Comparison of ENCODE assay signal across 20 cellular contexts in the genomic region with DNA sequence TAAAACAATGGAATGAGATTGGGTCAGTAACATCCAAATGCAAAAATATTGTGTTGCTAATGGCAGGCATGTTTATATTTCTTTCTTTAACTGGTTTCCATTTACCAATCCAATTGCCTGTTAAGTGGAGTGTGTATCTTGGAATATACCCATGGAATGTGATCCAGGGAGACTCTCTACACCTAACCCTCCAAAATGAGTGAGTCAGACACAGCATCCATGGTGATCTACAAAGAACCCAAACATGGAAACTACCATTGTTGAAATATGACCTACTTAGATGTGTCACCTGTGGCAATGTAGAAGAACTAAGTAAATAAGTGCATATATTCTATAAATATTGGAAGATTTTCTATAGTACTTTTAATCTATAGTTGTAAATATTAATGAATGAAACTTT.
A peak's percentile ranks its signal among the peaks of the same experiment; 100 is the strongest.
DNase-seq lines count a peak whose midpoint lies in the region; ATAC-seq, FAIRE-seq and TF ChIP-seq lines count a peak whose summit lies in the region.
"Had no signal": no experiment of that assay in that cellular context is flagged by ENCODE, and none has a peak within 500 bp of the region (broad histone marks: within the 10 kb centered on the region; RNA-seq: fewer than 3 reads in every experiment).

No MANE protein-coding gene starts in this region.

- in situ Hi-C loops in HepG2 (cut with HindIII; ENCODE audit: extremely low pct_ligation_motif_present, low pct_unique_long_range_greater_than_20kb), result loop anchor here (10.0 kb wide), 1 partner anchor 110 kb away; no protein-coding TSS in a partner anchor

- H3K4me1 ChIP-seq in HepG2 (ENCODE audit: insufficient read depth, low read length) (no peaks in the 10 kb centered on the region), right lobe of liver (no peaks in the 10 kb centered on the region), PC-3 (ENCODE audit: insufficient read depth, low read length) (peaks cover 14% of the 10 kb centered on the region), upper lobe of right lung (no peaks in the 10 kb centered on the region)
- H3K4me1 ChIP-seq: ascending aorta had no signal

- BruUV-seq in HepG2 (replicated peaks; lab: Mats Ljungman, UMichigan) (no TSS peak), PC-3 (replicated peaks; lab: Mats Ljungman, UMichigan) (no TSS peak)

- no peak for TF ChIP-seq RAD21 in HepG2 (CRISPR knock-in tag; IDR thresholded peaks at IDR 0.05)

- intact Hi-C loops in HepG2 (cut with micrococcal nuclease; ENCODE audit: unreplicated experiment) (no loop called here), right lobe of liver (cut with DNase I) (no loop called here), PC-3 (cut with micrococcal nuclease) (no loop called here), upper lobe of right lung (cut with DNase I) (no loop called here), sciatic nerve (cut with DNase I) (no loop called here)

- no peak overlapping the region for H3K9ac ChIP-seq in HepG2 (ENCODE audit: insufficient read depth, low read depth, low read length)
- no peak overlapping the region for H3K9ac ChIP-seq in PC-3 (ENCODE audit: low read length)

- H3K4me3 ChIP-seq in HepG2 (replicated peaks in 1 of 3; ENCODE audit: insufficient read depth in 1 of 3, low read depth in 2 of 3, low read length in 3 of 3), result no peak overlapping the region
- no peak overlapping the region for H3K4me3 ChIP-seq in right lobe of liver
- H3K4me3 ChIP-seq in PC-3 (ENCODE audit: low read length), result no peak overlapping the region
- H3K4me3 ChIP-seq in epithelial cell of proximal tubule (ENCODE audit: low read depth, low read length), result no peak overlapping the region
- no peak overlapping the region for H3K4me3 ChIP-seq in upper lobe of right lung
- H3K4me3 ChIP-seq: ascending aorta, lung had no signal

- no peak for TF ChIP-seq CTCF in HepG2 (CRISPR knock-in tag; IDR thresholded peaks at IDR 0.05)
- no peak for TF ChIP-seq CTCF in right lobe of liver (IDR thresholded peaks at IDR 0.05)
- TF ChIP-seq CTCF in PC-3 (conservative IDR thresholded peaks at IDR 0.05; ENCODE audit: low read depth, low read length), result no peak
- TF ChIP-seq CTCF in epithelial cell of proximal tubule (conservative IDR thresholded peaks at IDR 0.05; ENCODE audit: low read depth, low read length), result no peak
- no peak for TF ChIP-seq CTCF in upper lobe of right lung (IDR thresholded peaks at IDR 0.05)

- H2AFZ ChIP-seq in HepG2 (ENCODE audit: low read length), result no peak overlapping the region
- no peak overlapping the region for H2AFZ ChIP-seq in PC-3 (ENCODE audit: low read length)

- POLR2A ChIA-PET in HepG2 (lab: Yijun Ruan, JAX), result no interaction called here
- POLR2A ChIA-PET in PC-3 (lab: Charles Lee; ENCODE audit: unreplicated experiment), result no interaction called here

- H4K20me1 ChIP-seq in HepG2 (ENCODE audit: insufficient read depth, low read length) (no peaks in the 10 kb centered on the region), PC-3 (ENCODE audit: low read length) (no peaks in the 10 kb centered on the region)

- H3K27ac ChIP-seq in HepG2 (ENCODE audit: extremely low read length, insufficient read depth, low read length), result no peak overlapping the region
- no peak overlapping the region for H3K27ac ChIP-seq in right lobe of liver
- H3K27ac ChIP-seq in PC-3 (ENCODE audit: low read length), result peak overlapping the region; percentile 69
- no peak overlapping the region for H3K27ac ChIP-seq in upper lobe of right lung
- H3K27ac ChIP-seq: ascending aorta had no signal

- H3K9me3 ChIP-seq in HepG2 (ENCODE audit: low read length) (no peaks in the 10 kb centered on the region), right lobe of liver (no peaks in the 10 kb centered on the region), PC-3 (ENCODE audit: low read length) (no peaks in the 10 kb centered on the region), upper lobe of right lung (no peaks in the 10 kb centered on the region)
- H3K9me3 ChIP-seq: ascending aorta had no signal

- no peaks in the 10 kb centered on the region for H3K9me2 ChIP-seq in PC-3 (replicated peaks; ENCODE audit: low read length)

- no peak for FAIRE-seq in HepG2 (lab: Jason Lieb, UNC)

- DNase-seq in HepG2 (ENCODE audit: low spot score) (peak; percentile 15), right lobe of liver (no peak), PC-3 (peak; percentile 87), epithelial cell of proximal tubule (ENCODE audit: low read depth) (peak; percentile 79), upper lobe of right lung (no peak), sciatic nerve (ENCODE audit: low spot score) (no peak)
- no peak for DNase-seq in stimulated activated naive CD4-positive, alpha-beta T cell treated with Interleukin-2 at 50 U/mL for 16 hours (lab: John Stamatoyannopoulos, UW)
- no peak for DNase-seq in activated effector memory CD4-positive, alpha-beta T cell treated with Interleukin-2 at 50 U/mL for 16 hours
- DNase-seq: activated CD8-positive, alpha-beta T cell treated with anti-CD3 and anti-CD28 coated beads, Interleukin-2, amount 10 ng/mL, durations not matched to agents 7 days and 5 days; activated T-cell treated with anti-CD3 and anti-CD28 coated beads, Interleukin-2, amount 50 U/mL, for 24 hours; CD4-positive, alpha-beta memory T cell; cortex of kidney; EL; Kasumi-1; NCI-H1105; nucleus accumbens; T-helper 9 cell had no signal

- ATAC-seq in HepG2, result no peak
- ATAC-seq in right lobe of liver, result no peak
- ATAC-seq in PC-3, result peak; percentile 91
- ATAC-seq in upper lobe of right lung, result peak; percentile 65
- ATAC-seq in sciatic nerve, result no peak
- ATAC-seq: activated CD8-positive, alpha-beta T cell treated with anti-CD3 and anti-CD28 coated beads, Interleukin-2, amount 10 ng/mL, durations not matched to agents 7 days and 5 days; Panc1 had no signal

- TF ChIP-seq EP300 in HepG2 (IDR thresholded peaks at IDR 0.05; ENCODE audit: low read depth in 2 of 2, low read length in 2 of 2), result no peak
- no peak for TF ChIP-seq EP300 in HepG2 (CRISPR knock-in tag; IDR thresholded peaks at IDR 0.05; ENCODE audit: borderline replicate concordance)

- no peak overlapping the region for H3K4me2 ChIP-seq in HepG2 (ENCODE audit: low read depth, low read length)
- H3K4me2 ChIP-seq in PC-3 (ENCODE audit: low read length), result 0 out of 2 replicates have a peak overlapping the region, but pooled peaks have one; percentile 15

- CTCF ChIA-PET in HepG2 (lab: Yijun Ruan, JAX; ENCODE audit: low intra/inter-chr PET ratio, low total read pairs) (no interaction called here), PC-3 (lab: Charles Lee) (no interaction called here)

- H3K79me2 ChIP-seq in HepG2 (ENCODE audit: insufficient read depth, low read length) (no peaks in the 10 kb centered on the region), PC-3 (ENCODE audit: low read length) (no peaks in the 10 kb centered on the region)

- H3F3A ChIP-seq in PC-3 (ENCODE audit: low read length, unreplicated experiment), result no peaks in the 10 kb centered on the region

- H3K36me3 ChIP-seq in HepG2 (replicated peaks in 1 of 2; ENCODE audit: control insufficient read depth in 1 of 2, insufficient read depth in 2 of 2, low read length in 2 of 2) (no peaks in the 10 kb centered on the region), right lobe of liver (no peaks in the 10 kb centered on the region), PC-3 (ENCODE audit: low read depth, low read length) (no peaks in the 10 kb centered on the region), upper lobe of right lung (no peaks in the 10 kb centered on the region)
- H3K36me3 ChIP-seq: ascending aorta had no signal

- TF ChIP-seq POLR2A in HepG2 (IDR thresholded peaks at IDR 0.05; ENCODE audit: insufficient read depth in 1 of 2, low read depth in 2 of 2, low read length in 2 of 2), result no peak
- TF ChIP-seq POLR2A in right lobe of liver (IDR thresholded peaks at IDR 0.05), result no peak

- H3K27me3 ChIP-seq in HepG2 (ENCODE audit: control insufficient read depth in 1 of 2, insufficient read depth in 2 of 2, low read length in 2 of 2) (no peaks in the 10 kb centered on the region), right lobe of liver (no peaks in the 10 kb centered on the region), PC-3 (ENCODE audit: low read length) (no peaks in the 10 kb centered on the region), upper lobe of right lung (no peaks in the 10 kb centered on the region)
- H3K27me3 ChIP-seq: ascending aorta had no signal

TF ChIP-seq in HepG2, 621 proteins besides CTCF, POLR2A, EP300 and RAD21 (continues in another document):
- no peak for TF ChIP-seq SIX1 (CRISPR knock-in tag; IDR thresholded peaks at IDR 0.05; ENCODE audit: borderline replicate concordance)
- TF ChIP-seq RELA (CRISPR knock-in tag; IDR thresholded peaks at IDR 0.05), result no peak
- no peak for TF ChIP-seq ADNP (CRISPR knock-in tag; IDR thresholded peaks at IDR 0.05)
- TF ChIP-seq HNF4A (CRISPR knock-in tag; IDR thresholded peaks at IDR 0.05), result no peak
- no peak for TF ChIP-seq ATF7 (IDR thresholded peaks at IDR 0.05)
- TF ChIP-seq ATF7 (CRISPR knock-in tag; IDR thresholded peaks at IDR 0.05), result no peak
- TF ChIP-seq, protein P1, sequence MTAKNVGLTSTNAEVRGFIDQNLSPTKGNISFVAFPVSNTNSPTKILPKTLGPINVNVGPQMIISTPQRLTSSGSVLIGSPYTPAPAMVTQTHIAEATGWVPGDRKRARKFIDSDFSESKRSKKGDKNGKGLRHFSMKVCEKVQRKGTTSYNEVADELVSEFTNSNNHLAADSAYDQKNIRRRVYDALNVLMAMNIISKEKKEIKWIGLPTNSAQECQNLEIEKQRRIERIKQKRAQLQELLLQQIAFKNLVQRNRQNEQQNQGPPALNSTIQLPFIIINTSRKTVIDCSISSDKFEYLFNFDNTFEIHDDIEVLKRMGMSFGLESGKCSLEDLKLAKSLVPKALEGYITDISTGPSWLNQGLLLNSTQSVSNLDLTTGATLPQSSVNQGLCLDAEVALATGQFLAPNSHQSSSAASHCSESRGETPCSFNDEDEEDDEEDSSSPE (CRISPR knock-in tag; IDR thresholded peaks at IDR 0.05), result no peak
- TF ChIP-seq, protein P2, sequence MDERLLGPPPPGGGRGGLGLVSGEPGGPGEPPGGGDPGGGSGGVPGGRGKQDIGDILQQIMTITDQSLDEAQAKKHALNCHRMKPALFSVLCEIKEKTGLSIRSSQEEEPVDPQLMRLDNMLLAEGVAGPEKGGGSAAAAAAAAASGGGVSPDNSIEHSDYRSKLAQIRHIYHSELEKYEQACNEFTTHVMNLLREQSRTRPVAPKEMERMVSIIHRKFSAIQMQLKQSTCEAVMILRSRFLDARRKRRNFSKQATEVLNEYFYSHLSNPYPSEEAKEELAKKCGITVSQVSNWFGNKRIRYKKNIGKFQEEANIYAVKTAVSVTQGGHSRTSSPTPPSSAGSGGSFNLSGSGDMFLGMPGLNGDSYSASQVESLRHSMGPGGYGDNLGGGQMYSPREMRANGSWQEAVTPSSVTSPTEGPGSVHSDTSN (CRISPR knock-in tag; IDR thresholded peaks at IDR 0.05), result no peak
- no peak for TF ChIP-seq MYC (CRISPR knock-in tag; IDR thresholded peaks at IDR 0.05; ENCODE audit: borderline replicate concordance)
- TF ChIP-seq, protein P3, sequence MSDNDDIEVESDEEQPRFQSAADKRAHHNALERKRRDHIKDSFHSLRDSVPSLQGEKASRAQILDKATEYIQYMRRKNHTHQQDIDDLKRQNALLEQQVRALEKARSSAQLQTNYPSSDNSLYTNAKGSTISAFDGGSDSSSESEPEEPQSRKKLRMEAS (IDR thresholded peaks at IDR 0.05), result no peak
- no peak for TF ChIP-seq GATA4 (IDR thresholded peaks at IDR 0.05; ENCODE audit: borderline replicate concordance, low read depth)
- no peak for TF ChIP-seq TAF15 (IDR thresholded peaks at IDR 0.05; ENCODE audit: low read depth, low read length, poor library complexity, severe bottlenecking)

Comparison
In these comparisons a context has a peak if more than half of its experiments do, and no peak if none do; other contexts are left out.
1. DNase-seq: peak in HepG2 (single experiment), PC-3 (single experiment) and epithelial cell of proximal tubule (single experiment); none in right lobe of liver (0 of 3), upper lobe of right lung (single experiment), stimulated activated naive CD4-positive, alpha-beta T cell treated with Interleukin-2 at 50 U/mL for 16 hours (single experiment), sciatic nerve (single experiment) and activated effector memory CD4-positive, alpha-beta T cell treated with Interleukin-2 at 50 U/mL for 16 hours (single experiment).
2. ATAC-seq: peak in PC-3 (single experiment) and upper lobe of right lung (single experiment); none in HepG2 (single experiment), right lobe of liver (0 of 4) and sciatic nerve (single experiment).